In the genomic region with DNA sequence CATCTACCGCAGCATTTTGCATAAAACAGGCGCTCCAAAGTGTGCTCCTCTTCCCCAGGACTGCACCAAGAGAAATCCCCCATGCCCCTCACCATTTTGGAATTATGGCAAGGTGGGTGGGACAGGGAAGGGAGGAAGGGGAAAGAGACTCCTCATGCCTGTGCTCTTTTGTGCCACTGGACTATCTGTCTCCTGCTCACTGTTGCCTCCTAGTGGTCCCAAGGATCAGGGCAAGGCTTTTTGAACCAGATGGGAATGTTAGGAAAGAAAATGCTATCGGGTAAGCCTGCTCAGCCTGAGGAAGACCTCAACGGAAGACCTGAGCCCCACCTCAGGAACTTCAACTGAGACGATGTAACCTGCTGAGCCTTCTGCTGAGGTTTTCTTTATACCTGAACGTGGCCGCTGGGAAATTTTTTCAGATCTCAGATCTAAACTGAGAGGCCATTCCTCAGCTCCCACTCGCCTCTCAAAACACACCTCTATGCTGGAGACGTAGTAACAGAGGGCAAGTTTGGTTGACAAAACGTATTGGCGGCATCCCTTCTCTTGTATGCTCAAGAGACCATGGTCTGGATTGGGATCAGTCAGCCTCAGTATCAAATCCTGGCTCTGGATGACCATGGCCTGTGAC, we compare ENCODE assay signal across 1 cellular context.
TF ChIP-seq lines count a peak whose summit lies in the region.

No MANE protein-coding gene starts in this region.

TF ChIP-seq in HepG2, 621 proteins besides CTCF, POLR2A, EP300 and RAD21 (continued from another document):
- TF ChIP-seq FOSL1 (CRISPR knock-in tag; IDR thresholded peaks at IDR 0.05; ENCODE audit: borderline replicate concordance) (no peak), FOXO1 (CRISPR knock-in tag; IDR thresholded peaks at IDR 0.05) (no peak), XRCC5 (optimal IDR thresholded peaks at IDR 0.05; ENCODE audit: low read length) (peak; percentile 58), STAG1 (CRISPR knock-in tag; IDR thresholded peaks at IDR 0.05) (peak; percentile 31; the same call in 1 of the 2 replicates)
- TF ChIP-seq, protein P1, sequence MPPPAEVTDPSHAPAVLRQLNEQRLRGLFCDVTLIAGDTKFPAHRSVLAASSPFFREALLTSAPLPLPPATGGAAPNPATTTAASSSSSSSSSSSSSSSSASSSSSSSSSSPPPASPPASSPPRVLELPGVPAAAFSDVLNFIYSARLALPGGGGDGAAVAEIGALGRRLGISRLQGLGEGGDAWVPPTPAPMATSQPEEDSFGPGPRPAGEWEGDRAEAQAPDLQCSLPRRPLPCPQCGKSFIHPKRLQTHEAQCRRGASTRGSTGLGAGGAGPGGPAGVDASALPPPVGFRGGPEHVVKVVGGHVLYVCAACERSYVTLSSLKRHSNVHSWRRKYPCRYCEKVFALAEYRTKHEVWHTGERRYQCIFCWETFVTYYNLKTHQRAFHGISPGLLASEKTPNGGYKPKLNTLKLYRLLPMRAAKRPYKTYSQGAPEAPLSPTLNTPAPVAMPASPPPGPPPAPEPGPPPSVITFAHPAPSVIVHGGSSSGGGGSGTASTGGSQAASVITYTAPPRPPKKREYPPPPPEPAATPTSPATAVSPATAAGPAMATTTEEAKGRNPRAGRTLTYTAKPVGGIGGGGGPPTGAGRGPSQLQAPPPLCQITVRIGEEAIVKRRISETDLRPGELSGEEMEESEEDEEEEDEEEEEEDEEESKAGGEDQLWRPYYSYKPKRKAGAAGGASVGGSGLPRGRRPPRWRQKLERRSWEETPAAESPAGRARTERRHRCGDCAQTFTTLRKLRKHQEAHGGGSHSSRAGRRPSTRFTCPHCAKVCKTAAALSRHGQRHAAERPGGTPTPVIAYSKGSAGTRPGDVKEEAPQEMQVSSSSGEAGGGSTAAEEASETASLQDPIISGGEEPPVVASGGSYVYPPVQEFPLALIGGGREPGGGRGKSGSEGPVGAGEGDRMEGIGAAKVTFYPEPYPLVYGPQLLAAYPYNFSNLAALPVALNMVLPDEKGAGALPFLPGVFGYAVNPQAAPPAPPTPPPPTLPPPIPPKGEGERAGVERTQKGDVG (CRISPR knock-in tag; IDR thresholded peaks at IDR 0.05; ENCODE audit: borderline replicate concordance): no peak
